Comparison of ENCODE assay signal across 8 cellular contexts in genomic region chr13:111049791-111050538, GRCh38.
DNase-seq lines count a peak whose midpoint lies in the region; ATAC-seq and TF ChIP-seq lines count a peak whose summit lies in the region.

No MANE protein-coding gene starts in this region.

- RAD21 ChIA-PET in HCT116 (lab: Charles Lee; ENCODE audit: low non-redundant PET in 1 of 2, low total read pairs in 2 of 2, uncharacterized antibody in 2 of 2, unreplicated experiment in 2 of 2), result interaction anchor here in 1 of 2 experiments (1.2 kb wide), 1 partner anchor 105 kb away, joined by 3 read pairs; no protein-coding TSS in a partner anchor

- BruUV-seq in HCT116 (replicated peaks; lab: Mats Ljungman, UMichigan), result no TSS peak

- H3K4me2 ChIP-seq in HCT116 (ENCODE audit: low read length), result no peak overlapping the region

- no peaks in the 10 kb centered on the region for H3K9me2 ChIP-seq in HCT116 (ENCODE audit: insufficient read depth)

- WGBS in liver, result 72% methylated on average over 19 of the region's 19 CpGs
- WGBS in suprapubic skin, result 70% methylated on average over 19 of the region's 19 CpGs

- TF ChIP-seq RAD21 in HCT116 (IDR thresholded peaks at IDR 0.05; ENCODE audit: low read depth) (peak; percentile 84), liver (IDR thresholded peaks at IDR 0.05) (peak; percentile 69 to 74)

- no peak for TF ChIP-seq EP300 in suprapubic skin (IDR thresholded peaks at IDR 0.05)

- H3K9ac ChIP-seq in HCT116 (ENCODE audit: low read length), result no peak overlapping the region
- H3K9ac ChIP-seq in liver (ENCODE audit: low read depth in 1 of 2, low read length in 2 of 2), result no peak overlapping the region

- no peak overlapping the region for H2AFZ ChIP-seq in HCT116 (ENCODE audit: low read depth, low read length, poor library complexity, severe bottlenecking)

- POLR2A ChIA-PET in HCT116 (lab: Charles Lee), result no interaction called here

- peak; percentile 55 for TF ChIP-seq CTCF in AG09319 (IDR thresholded peaks at IDR 0.05; ENCODE audit: low read depth, low read length)
- peak; percentile 48 to 73 (median 68) for TF ChIP-seq CTCF in HCT116 (IDR thresholded peaks at IDR 0.05 in 2 of 3, conservative IDR thresholded peaks at IDR 0.05 in 1 of 3; ENCODE audit: borderline replicate concordance in 1 of 3, insufficient read depth in 1 of 3, low read depth in 2 of 3, low read length in 2 of 3)
- TF ChIP-seq CTCF in brain microvascular endothelial cell (IDR thresholded peaks at IDR 0.05; ENCODE audit: low read depth, low read length, missing control alignments), result peak; percentile 69
- peak; percentile 40 for TF ChIP-seq CTCF in liver (IDR thresholded peaks at IDR 0.05; ENCODE audit: low read depth, low read length, missing input control)
- TF ChIP-seq CTCF in suprapubic skin (IDR thresholded peaks at IDR 0.05), result peak in 1 of 2 donors; percentile 23

- H3K4me3 ChIP-seq in HCT116 (replicated peaks in 1 of 2; ENCODE audit: low read depth in 1 of 2, low read length in 2 of 2), result no peak overlapping the region
- no peak overlapping the region for H3K4me3 ChIP-seq in brain microvascular endothelial cell (ENCODE audit: low read depth, low read length)
- no peak overlapping the region for H3K4me3 ChIP-seq in liver (ENCODE audit: low read depth in 1 of 3, low read length in 3 of 3)
- H3K4me3 ChIP-seq in suprapubic skin, result no peak overlapping the region

- CTCF ChIA-PET in HCT116 (lab: Charles Lee), result interaction anchor here (1.0 to 1.5 kb wide), 2 partner anchors 105 to 142 kb away, joined by 3 read pairs; no protein-coding TSS in a partner anchor

- DNase-seq in AG09319 (ENCODE audit: extremely low read depth, low read depth) (no peak), HCT116 (ENCODE audit: low read depth, low spot score) (no peak), brain microvascular endothelial cell (no peak), suprapubic skin (ENCODE audit: low spot score in 2 of 2) (no peak), epidermal melanocyte (ENCODE audit: insufficient read length, low spot score) (no peak)

- H3K27ac ChIP-seq in HCT116 (ENCODE audit: low read depth, low read length) (no peak overlapping the region), brain microvascular endothelial cell (no peak overlapping the region), liver (ENCODE audit: low read depth in 1 of 2, low read length in 2 of 2) (no peak overlapping the region), suprapubic skin (no peak overlapping the region)

- H3K4me1 ChIP-seq in HCT116 (ENCODE audit: control insufficient read depth in 1 of 2, insufficient read depth in 2 of 2, low read length in 2 of 2) (peaks cover 0 to 17% of the 10 kb centered on the region in 2 experiments; a peak in 1 of 4 replicates), liver (ENCODE audit: control insufficient read depth in 4 of 4, insufficient read depth in 4 of 4, low read length in 3 of 4) (no peaks in the 10 kb centered on the region), suprapubic skin (peaks cover 2% of the 10 kb centered on the region)

- H3K9me3 ChIP-seq in HCT116 (ENCODE audit: control insufficient read depth in 1 of 2, insufficient read depth in 1 of 2, low read depth in 1 of 2, low read length in 2 of 2) (no peaks in the 10 kb centered on the region), liver (ENCODE audit: control insufficient read depth in 4 of 4, low read length in 3 of 4) (no peaks in the 10 kb centered on the region), suprapubic skin (no peaks in the 10 kb centered on the region)

- in situ Hi-C loops in brain microvascular endothelial cell (cut with HindIII; ENCODE audit: low pct_ligation_motif_present, low sequenced_read_pairs), result no loop called here

- intact Hi-C loops in HCT116 (cut with micrococcal nuclease), result loop anchor here (1.0 to 10.0 kb wide), 4 partner anchors 106 to 455 kb away; partner anchors contain the start of gene ANKRD10

- H3K36me3 ChIP-seq in HCT116 (ENCODE audit: control insufficient read depth in 1 of 2, insufficient read depth in 2 of 2, low read length in 2 of 2), result no peaks in the 10 kb centered on the region
- no peaks in the 10 kb centered on the region for H3K36me3 ChIP-seq in brain microvascular endothelial cell (replicated peaks)
- no peaks in the 10 kb centered on the region for H3K36me3 ChIP-seq in liver (ENCODE audit: control insufficient read depth in 4 of 4, insufficient read depth in 3 of 4, low read depth in 1 of 4, low read length in 3 of 4)
- H3K36me3 ChIP-seq in suprapubic skin, result no peaks in the 10 kb centered on the region

- H3K79me2 ChIP-seq in HCT116 (ENCODE audit: insufficient read depth, low read length), result no peaks in the 10 kb centered on the region

- H4K20me1 ChIP-seq in HCT116 (ENCODE audit: insufficient read depth), result no peaks in the 10 kb centered on the region

- no peaks in the 10 kb centered on the region for H3K27me3 ChIP-seq in HCT116 (ENCODE audit: insufficient read depth, low read length)
- H3K27me3 ChIP-seq in brain microvascular endothelial cell (replicated peaks), result no peaks in the 10 kb centered on the region
- no peaks in the 10 kb centered on the region for H3K27me3 ChIP-seq in liver (ENCODE audit: control insufficient read depth in 4 of 4, insufficient read depth in 4 of 4, low read length in 3 of 4)
- no peaks in the 10 kb centered on the region for H3K27me3 ChIP-seq in suprapubic skin

- no peak for TF ChIP-seq POLR2A in HCT116 (IDR thresholded peaks at IDR 0.05; ENCODE audit: borderline replicate concordance, extremely low read depth, insufficient read depth, insufficient read length)
- no peak for TF ChIP-seq POLR2A in suprapubic skin (IDR thresholded peaks at IDR 0.05)

- ATAC-seq in HCT116, result peak; percentile 76
- ATAC-seq in GM18861 (IDR thresholded peaks at IDR 0.05; ENCODE audit: unreplicated experiment), result no peak
- no peak for ATAC-seq in HG03378 (IDR thresholded peaks at IDR 0.05; ENCODE audit: unreplicated experiment)

TF ChIP-seq in HCT116, 20 proteins besides CTCF, POLR2A, EP300 and RAD21 (continues in another document):
- TF ChIP-seq FOSL1 (IDR thresholded peaks at IDR 0.05; ENCODE audit: low read depth), result no peak
- TF ChIP-seq, protein P1, sequence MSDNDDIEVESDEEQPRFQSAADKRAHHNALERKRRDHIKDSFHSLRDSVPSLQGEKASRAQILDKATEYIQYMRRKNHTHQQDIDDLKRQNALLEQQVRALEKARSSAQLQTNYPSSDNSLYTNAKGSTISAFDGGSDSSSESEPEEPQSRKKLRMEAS (IDR thresholded peaks at IDR 0.05), result no peak
- TF ChIP-seq CEBPB (IDR thresholded peaks at IDR 0.05; ENCODE audit: low read depth), result no peak
- no peak for TF ChIP-seq EZH2 (IDR thresholded peaks at IDR 0.05)
- TF ChIP-seq SP1 (IDR thresholded peaks at IDR 0.05; ENCODE audit: low read depth), result no peak
- TF ChIP-seq ZNF274 (IDR thresholded peaks at IDR 0.05; ENCODE audit: low read depth, low read length), result no peak
- TF ChIP-seq JUND (IDR thresholded peaks at IDR 0.05), result no peak
- TF ChIP-seq, protein P2, sequence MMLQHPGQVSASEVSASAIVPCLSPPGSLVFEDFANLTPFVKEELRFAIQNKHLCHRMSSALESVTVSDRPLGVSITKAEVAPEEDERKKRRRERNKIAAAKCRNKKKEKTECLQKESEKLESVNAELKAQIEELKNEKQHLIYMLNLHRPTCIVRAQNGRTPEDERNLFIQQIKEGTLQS (IDR thresholded peaks at IDR 0.05), result no peak
- TF ChIP-seq POLR2AphosphoS5 (IDR thresholded peaks at IDR 0.05; ENCODE audit: low read depth, low read length), result no peak

TF ChIP-seq in liver, 16 proteins besides CTCF, POLR2A, EP300 and RAD21 (continues in another document):
- TF ChIP-seq, protein P3, sequence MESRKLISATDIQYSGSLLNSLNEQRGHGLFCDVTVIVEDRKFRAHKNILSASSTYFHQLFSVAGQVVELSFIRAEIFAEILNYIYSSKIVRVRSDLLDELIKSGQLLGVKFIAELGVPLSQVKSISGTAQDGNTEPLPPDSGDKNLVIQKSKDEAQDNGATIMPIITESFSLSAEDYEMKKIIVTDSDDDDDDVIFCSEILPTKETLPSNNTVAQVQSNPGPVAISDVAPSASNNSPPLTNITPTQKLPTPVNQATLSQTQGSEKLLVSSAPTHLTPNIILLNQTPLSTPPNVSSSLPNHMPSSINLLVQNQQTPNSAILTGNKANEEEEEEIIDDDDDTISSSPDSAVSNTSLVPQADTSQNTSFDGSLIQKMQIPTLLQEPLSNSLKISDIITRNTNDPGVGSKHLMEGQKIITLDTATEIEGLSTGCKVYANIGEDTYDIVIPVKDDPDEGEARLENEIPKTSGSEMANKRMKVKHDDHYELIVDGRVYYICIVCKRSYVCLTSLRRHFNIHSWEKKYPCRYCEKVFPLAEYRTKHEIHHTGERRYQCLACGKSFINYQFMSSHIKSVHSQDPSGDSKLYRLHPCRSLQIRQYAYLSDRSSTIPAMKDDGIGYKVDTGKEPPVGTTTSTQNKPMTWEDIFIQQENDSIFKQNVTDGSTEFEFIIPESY (IDR thresholded peaks at IDR 0.05), result no peak
- TF ChIP-seq HNF4A (conservative IDR thresholded peaks at IDR 0.05) (no peak), NR2F2 (IDR thresholded peaks at IDR 0.05) (no peak), HNF4G (IDR thresholded peaks at IDR 0.05) (no peak), GABPA (IDR thresholded peaks at IDR 0.05 in 1 of 2, conservative IDR thresholded peaks at IDR 0.05 in 1 of 2) (no peak), REST (IDR thresholded peaks at IDR 0.05) (no peak), EGR1 (IDR thresholded peaks at IDR 0.05; ENCODE audit: low read depth in 2 of 2) (no peak)
